ENCODE assay signal across 25 cellular contexts in the genomic region with DNA sequence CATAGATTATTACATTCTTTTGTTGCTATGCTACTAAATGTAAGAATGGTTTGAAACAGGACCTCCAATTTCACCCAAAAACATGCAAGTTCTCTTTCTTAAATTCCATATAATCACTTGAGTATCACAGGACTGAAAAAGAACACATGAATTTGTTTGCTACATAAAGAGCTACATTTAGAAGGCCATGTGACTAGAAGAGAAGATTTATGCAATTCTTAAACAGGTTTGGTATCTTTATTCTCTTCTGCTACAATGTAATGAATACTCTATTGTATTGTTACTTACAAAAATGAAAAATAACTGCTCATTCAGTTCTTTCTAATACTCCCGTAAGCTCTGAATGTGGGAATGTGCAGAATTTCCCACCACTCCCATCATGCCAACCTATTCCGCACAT. TPM values are rescaled to one million over a fixed set of nuclear protein-coding genes. Genes with fewer than 3 reads are reported as not detected.
A peak's percentile ranks its signal among the peaks of the same experiment; 100 is the strongest.
DNase-seq lines count a peak whose midpoint lies in the region; ATAC-seq, FAIRE-seq and TF ChIP-seq lines count a peak whose summit lies in the region.
"Had no signal": no experiment of that assay in that cellular context is flagged by ENCODE, and none has a peak within 500 bp of the region (broad histone marks: within the 10 kb centered on the region; RNA-seq: fewer than 3 reads in every experiment).

No MANE protein-coding gene starts in this region.

- POLR2A ChIA-PET in PC-3 (lab: Charles Lee; ENCODE audit: unreplicated experiment), result no interaction called here

- peaks cover 92% of the 10 kb centered on the region for H3K4me1 ChIP-seq in ACC112 (ENCODE audit: control insufficient read depth, insufficient read depth, low read length, unreplicated experiment)
- peaks cover 38% of the 10 kb centered on the region for H3K4me1 ChIP-seq in PC-3 (ENCODE audit: insufficient read depth, low read length)
- peaks cover 90% of the 10 kb centered on the region for H3K4me1 ChIP-seq in osteoblast (ENCODE audit: insufficient read depth, low read length)
- no peaks in the 10 kb centered on the region for H3K4me1 ChIP-seq in upper lobe of right lung
- H3K4me1 ChIP-seq: BLaER1 treated with 17β-estradiol and CSF1 and Interleukin-3, amounts not matched to agents 10 nM and 100 nM; gastroesophageal sphincter had no signal

- no peaks in the 10 kb centered on the region for H3K9me2 ChIP-seq in PC-3 (replicated peaks; ENCODE audit: low read length)

- H3K27me3 ChIP-seq in ACC112 (ENCODE audit: insufficient read depth, low read length) (no peaks in the 10 kb centered on the region), PC-3 (ENCODE audit: low read length) (no peaks in the 10 kb centered on the region), osteoblast (ENCODE audit: insufficient read depth, low read length) (no peaks in the 10 kb centered on the region), upper lobe of right lung (no peaks in the 10 kb centered on the region)
- H3K27me3 ChIP-seq: BLaER1 treated with 17β-estradiol and CSF1 and Interleukin-3, amounts not matched to agents 10 nM and 100 nM; body of pancreas; esophagus squamous epithelium; gastroesophageal sphincter; neural progenitor cell had no signal

- no peak for DNase-seq in PC-3
- DNase-seq in osteoblast (ENCODE audit: insufficient read length, low spot score, missing footprints), result no peak
- DNase-seq in upper lobe of right lung, result no peak
- DNase-seq in NOMO-1 treated with dmso at 0.1 percent for 144 hours (lab: John Stamatoyannopoulos, UW; ENCODE audit: unreplicated experiment), result no peak
- DNase-seq in NCI-H1417 treated with DMSO at 0.1 percent for 48 hours (lab: John Stamatoyannopoulos, UW), result no peak
- DNase-seq: activated CD4-positive, alpha-beta T cell treated with anti-CD3 and anti-CD28 coated beads for 36 hours; activated CD8-positive, alpha-beta memory T cell treated with anti-CD3 and anti-CD28 coated beads for 24 hours; activated gamma-delta T cell; activated T-cell treated with anti-CD3 and anti-CD28 coated beads, Interleukin-2, amount 50 U/mL, for 1 hour; body of pancreas; cortex of kidney; endodermal cell; esophagus squamous epithelium; NCI-H1105 treated with DMSO at 0.1 percent for 48 hours; psoas muscle; SHP77 treated with DMSO at 0.1 percent for 48 hours had no signal

- BruUV-seq in PC-3 (replicated peaks; lab: Mats Ljungman, UMichigan), result no TSS peak

- H3K36me3 ChIP-seq in ACC112 (ENCODE audit: insufficient read depth, low read length) (peaks cover 12% of the 10 kb centered on the region), PC-3 (ENCODE audit: low read depth, low read length) (peaks cover 12% of the 10 kb centered on the region), osteoblast (ENCODE audit: insufficient read depth, low read length) (peaks cover 13% of the 10 kb centered on the region), upper lobe of right lung (no peaks in the 10 kb centered on the region)
- H3K36me3 ChIP-seq: esophagus squamous epithelium, gastroesophageal sphincter, neural progenitor cell had no signal

- TF ChIP-seq CTCF in PC-3 (conservative IDR thresholded peaks at IDR 0.05; ENCODE audit: low read depth, low read length) (no peak), osteoblast (IDR thresholded peaks at IDR 0.05; ENCODE audit: extremely low read depth, low read depth, low read length) (no peak), upper lobe of right lung (IDR thresholded peaks at IDR 0.05) (no peak)

- peaks cover 98% of the 10 kb centered on the region for H3K79me2 ChIP-seq in ACC112 (ENCODE audit: control insufficient read depth, insufficient read depth, low read length, unreplicated experiment)
- peaks cover 85% of the 10 kb centered on the region for H3K79me2 ChIP-seq in PC-3 (ENCODE audit: low read length)
- peaks cover 99% of the 10 kb centered on the region for H3K79me2 ChIP-seq in osteoblast (ENCODE audit: insufficient read depth, low read length)

- H3K4me2 ChIP-seq in PC-3 (ENCODE audit: low read length), result peak overlapping the region; percentile 61
- peak overlapping the region; percentile 60 for H3K4me2 ChIP-seq in osteoblast (ENCODE audit: insufficient read depth, low read length)
- H3K4me2 ChIP-seq: BLaER1 treated with 17β-estradiol and CSF1 and Interleukin-3, amounts not matched to agents 10 nM and 100 nM; neural progenitor cell had no signal

- no peaks in the 10 kb centered on the region for H3K9me3 ChIP-seq in PC-3 (ENCODE audit: low read length)
- no peaks in the 10 kb centered on the region for H3K9me3 ChIP-seq in osteoblast (ENCODE audit: low read depth, low read length)
- no peaks in the 10 kb centered on the region for H3K9me3 ChIP-seq in upper lobe of right lung
- H3K9me3 ChIP-seq: BLaER1 treated with 17β-estradiol and CSF1 and Interleukin-3, amounts not matched to agents 10 nM and 100 nM; body of pancreas; esophagus squamous epithelium; gastroesophageal sphincter; mucosa of descending colon; psoas muscle had no signal

- H4K20me1 ChIP-seq in PC-3 (ENCODE audit: low read length) (0 out of 2 replicates have a peak, but pooled peaks cover under 1% of the 10 kb centered on the region), osteoblast (ENCODE audit: insufficient read depth, low read length) (peaks cover 5% of the 10 kb centered on the region)

- intact Hi-C loops in PC-3 (cut with micrococcal nuclease) (loop anchor here (2.0 to 5.0 kb wide), 2 partner anchors 143 to 189 kb away; no protein-coding TSS in a partner anchor), upper lobe of right lung (cut with DNase I) (no loop called here)

- H2AFZ ChIP-seq in ACC112 (ENCODE audit: low read length, unreplicated experiment) (no peak overlapping the region), PC-3 (ENCODE audit: low read length) (no peak overlapping the region), osteoblast (ENCODE audit: low read length) (no peak overlapping the region)
- H2AFZ ChIP-seq: neural progenitor cell had no signal

- H3K4me3 ChIP-seq in ACC112 (ENCODE audit: low read depth, low read length), result peak overlapping the region; percentile 41
- H3K4me3 ChIP-seq in PC-3 (ENCODE audit: low read length), result no peak overlapping the region
- no peak overlapping the region for H3K4me3 ChIP-seq in osteoblast (ENCODE audit: insufficient read depth, low read length)
- no peak overlapping the region for H3K4me3 ChIP-seq in upper lobe of right lung
- H3K4me3 ChIP-seq: BLaER1 treated with 17β-estradiol and CSF1 and Interleukin-3, amounts not matched to agents 10 nM and 100 nM; body of pancreas; esophagus squamous epithelium; gastroesophageal sphincter; mucosa of descending colon; neural progenitor cell; psoas muscle had no signal

- CTCF ChIA-PET in PC-3 (lab: Charles Lee), result no interaction called here

- no peaks in the 10 kb centered on the region for H3F3A ChIP-seq in PC-3 (ENCODE audit: low read length, unreplicated experiment)

- H3K27ac ChIP-seq in ACC112 (ENCODE audit: low read depth, low read length) (peak overlapping the region; percentile 90), PC-3 (ENCODE audit: low read length) (peak overlapping the region; percentile 80), osteoblast (ENCODE audit: low read depth, low read length) (peak overlapping the region; percentile 74), upper lobe of right lung (no peak overlapping the region)
- H3K27ac ChIP-seq: BLaER1 treated with 17β-estradiol and CSF1 and Interleukin-3, amounts not matched to agents 10 nM and 100 nM; body of pancreas; esophagus squamous epithelium; gastroesophageal sphincter; neural progenitor cell; psoas muscle had no signal

- ATAC-seq in PC-3, result no peak
- ATAC-seq in upper lobe of right lung, result no peak
- ATAC-seq in HG02840 (IDR thresholded peaks at IDR 0.05; ENCODE audit: low FRiP score, unreplicated experiment), result no peak
- ATAC-seq: activated CD4-positive, alpha-beta T cell treated with anti-CD3 and anti-CD28 coated beads for 36 hours; gastroesophageal sphincter; Panc1; psoas muscle had no signal

- no peak overlapping the region for H3K9ac ChIP-seq in PC-3 (ENCODE audit: low read length)
- H3K9ac ChIP-seq: BLaER1 treated with 17β-estradiol and CSF1 and Interleukin-3, amounts not matched to agents 10 nM and 100 nM; neural progenitor cell had no signal

- peak; percentile 65 for FAIRE-seq in colon (lab: Jason Lieb, UNC)
- FAIRE-seq: islet of Langerhans had no signal

RNA-seq across cellular contexts. Expression of a gene that starts 9.3 kb away (rescaled TPM):
- total RNA-seq in PC-3 (2014; rRNA removed) (37.8 and 47.4 TPM in 2 replicates), osteoblast (139 and 160 TPM in 2 replicates), upper lobe of right lung (58.2 TPM)
